ENCODE assay signal across 21 cellular contexts in genomic region chr12:79151956-79152355, GRCh38.
"Had no signal": no experiment of that assay in that cellular context is flagged by ENCODE, and none has a peak within 500 bp of the region (broad histone marks: within the 10 kb centered on the region; RNA-seq: fewer than 3 reads in every experiment).

No MANE protein-coding gene starts in this region.

- ATAC-seq: activated CD8-positive, alpha-beta T cell treated with anti-CD3 and anti-CD28 coated beads, Interleukin-2, amount 10 ng/mL, durations not matched to agents 7 days and 5 days; PC-3; SK-N-SH treated with all-trans-retinoic acid at 6 μM for 48 hours; WTC11 had no signal

- DNase-seq: activated CD4-positive, alpha-beta T cell treated with anti-CD3 and anti-CD28 coated beads for 48 hours; activated CD4-positive, alpha-beta T cell treated with anti-CD3 and anti-CD28 coated beads, Interleukin-2, amount 50 U/mL, for 4 hours; activated CD4-positive, CD25-positive, alpha-beta regulatory T cell treated with anti-CD3 and anti-CD28 coated beads, Interleukin-2, amount 50 U/mL, for 72 hours; activated CD8-positive, alpha-beta memory T cell treated with anti-CD3 and anti-CD28 coated beads, Interleukin-2, amount 50 U/mL, for 48 hours; activated CD8-positive, alpha-beta T cell treated with anti-CD3 and anti-CD28 coated beads, Interleukin-2, amount 10 ng/mL, durations not matched to agents 7 days and 5 days; activated naive CD4-positive, alpha-beta T cell treated with anti-CD3 and anti-CD28 coated beads, Interleukin-2, amount 50 U/mL, for 16 hours; activated T-cell treated with anti-CD3 and anti-CD28 coated beads, Interleukin-2, amount 50 U/mL, for 1 hour; amniotic stem cell; brain microvascular endothelial cell; Kasumi-1; KBM-7; NCI-H1048; NCI-H1417 treated with DMSO at 0.1 percent for 48 hours; NCI-H1694 treated with DMSO at 0.1 percent for 48 hours; NCI-H2029 treated with DMSO at 0.1 percent for 48 hours; NCI-H446; NCI-H524; PC-3; SHP77 had no signal
